In genomic region chr2:205003288-205003687, GRCh38 we compare ENCODE assay signal across 23 cellular contexts.
"Had no signal": no experiment of that assay in that cellular context is flagged by ENCODE, and none has a peak within 500 bp of the region (broad histone marks: within the 10 kb centered on the region; RNA-seq: fewer than 3 reads in every experiment).

No MANE protein-coding gene starts in this region.

- H3K36me3 Mint-ChIP-seq: naive B cell; natural killer cell treated with Interleukin-12 subunit alpha and Interleukin-12 subunit beta and Interleukin-15 and Interleukin-18, amount 100 ng/mL, for 72 hours; stimulated activated effector memory CD8-positive, alpha-beta T cell treated with anti-CD3 and anti-CD28 coated beads, Interleukin-12 subunit alpha, Interleukin-12 subunit beta, amount 100 ng/mL, for 72 hours had no signal

- H3K9me3 Mint-ChIP-seq: natural killer cell treated with Interleukin-12 subunit alpha and Interleukin-12 subunit beta and Interleukin-15 and Interleukin-18, amount 100 ng/mL, for 72 hours had no signal

- ATAC-seq: effector memory CD8-positive, alpha-beta T cell; heart right ventricle; left cardiac atrium; left lung; mucosa of descending colon; natural killer cell treated with Interleukin-12 subunit alpha and Interleukin-12 subunit beta and Interleukin-15 and Interleukin-18, amount 100 ng/mL, for 72 hours; sciatic nerve; stimulated activated effector memory CD8-positive, alpha-beta T cell treated with anti-CD3 and anti-CD28 coated beads, Interleukin-12 subunit alpha, Interleukin-12 subunit beta, amount 100 ng/mL, for 72 hours; upper lobe of right lung had no signal

- H3K27ac Mint-ChIP-seq: effector memory CD8-positive, alpha-beta T cell; mesothelial cell of epicardium; natural killer cell treated with Interleukin-12 subunit alpha and Interleukin-12 subunit beta and Interleukin-15 and Interleukin-18, amount 100 ng/mL, for 72 hours; stimulated activated effector memory CD8-positive, alpha-beta T cell treated with anti-CD3 and anti-CD28 coated beads, Interleukin-12 subunit alpha, Interleukin-12 subunit beta, amount 100 ng/mL, for 72 hours had no signal

- DNase-seq: cortex of kidney; effector memory CD8-positive, alpha-beta T cell; erythroblast; esophagus squamous epithelium; foreskin melanocyte; glutamatergic neuron; heart right ventricle; hippocampal formation; left cardiac atrium; left lung; mesenchymal stem cell; mucosa of descending colon; naive B cell; nucleus accumbens; stimulated activated CD4-positive, alpha-beta T cell treated with anti-CD3 and anti-CD28 coated beads, Interleukin-2, amount 100 ng/mL, for 24 hours; stimulated activated CD4-positive, alpha-beta T cell treated with anti-CD3 and anti-CD28 coated beads, Interleukin-4, amount 100 ng/mL, for 24 hours; transverse colon; upper lobe of right lung had no signal

- H3K4me1 Mint-ChIP-seq: mesothelial cell of epicardium, naive B cell had no signal

- H3K27me3 Mint-ChIP-seq: naive B cell; stimulated activated naive CD8-positive, alpha-beta T cell treated with anti-CD3 and anti-CD28 coated beads, Interleukin-15, Interleukin-2, amounts not matched to agents 100 ng/mL and 50 ng/mL, for 24 hours had no signal

- H3K4me3 Mint-ChIP-seq: effector memory CD8-positive, alpha-beta T cell; mesothelial cell of epicardium; naive B cell; natural killer cell treated with Interleukin-12 subunit alpha and Interleukin-12 subunit beta and Interleukin-15 and Interleukin-18, amount 100 ng/mL, for 72 hours; stimulated activated effector memory CD8-positive, alpha-beta T cell treated with anti-CD3 and anti-CD28 coated beads, Interleukin-12 subunit alpha, Interleukin-12 subunit beta, amount 100 ng/mL, for 72 hours; stimulated activated naive CD8-positive, alpha-beta T cell treated with anti-CD3 and anti-CD28 coated beads, Interleukin-15, Interleukin-2, amounts not matched to agents 100 ng/mL and 50 ng/mL, for 24 hours had no signal
